ENCODE assay signal across 1 cellular context in genomic region chr3:139654637-139655365, GRCh38.
TF ChIP-seq lines count a peak whose summit lies in the region.

No MANE protein-coding gene starts in this region.

TF ChIP-seq in GM23338, 12 proteins besides CTCF, POLR2A, EP300 and RAD21 (continued from another document):
- TF ChIP-seq ZNF462 (CRISPR knock-in tag; IDR thresholded peaks at IDR 0.05) (no peak), CREB1 (CRISPR knock-in tag; IDR thresholded peaks at IDR 0.05; ENCODE audit: low read depth) (no peak), REST (IDR thresholded peaks at IDR 0.05; ENCODE audit: unreplicated experiment) (no peak), NANOG (IDR thresholded peaks at IDR 0.05; ENCODE audit: borderline replicate concordance) (no peak), EZH2 (IDR thresholded peaks at IDR 0.05; ENCODE audit: low read depth, unreplicated experiment) (no peak), POLR2AphosphoS5 (IDR thresholded peaks at IDR 0.05; ENCODE audit: low read depth) (no peak)
